ENCODE assay signal across 2 cellular contexts in the genomic region with DNA sequence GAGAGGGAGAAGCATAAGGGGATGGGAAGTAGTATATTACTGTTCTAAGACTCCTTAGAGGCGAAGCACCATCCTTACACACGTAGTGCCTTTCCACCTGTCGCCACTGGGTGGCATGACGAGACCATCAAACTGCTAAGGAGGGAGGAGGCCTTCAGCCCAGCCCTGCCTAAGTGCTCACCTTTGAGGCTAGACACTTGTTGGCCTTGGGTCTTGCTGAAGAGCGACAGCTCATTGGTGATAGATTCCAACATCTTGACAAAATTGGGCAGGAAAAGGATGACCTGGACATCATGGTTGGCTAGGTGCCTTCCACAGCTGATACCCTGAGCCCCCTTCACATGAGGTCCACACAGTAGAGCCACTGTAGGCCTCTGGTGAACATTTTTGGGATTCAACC.
TF ChIP-seq lines count a peak whose summit lies in the region.

No MANE protein-coding gene starts in this region.

TF ChIP-seq in GM23338, 12 proteins besides CTCF, POLR2A, EP300 and RAD21 (continues in another document):
- TF ChIP-seq EZH2 (IDR thresholded peaks at IDR 0.05; ENCODE audit: low read depth, unreplicated experiment) (no peak), JUNB (IDR thresholded peaks at IDR 0.05; ENCODE audit: unreplicated experiment) (no peak), ZNF331 (CRISPR knock-in tag; IDR thresholded peaks at IDR 0.05; ENCODE audit: low read depth) (no peak), CREB1 (CRISPR knock-in tag; IDR thresholded peaks at IDR 0.05; ENCODE audit: low read depth) (no peak), POLR2AphosphoS5 (IDR thresholded peaks at IDR 0.05; ENCODE audit: low read depth) (no peak), ZNF114 (CRISPR knock-in tag; IDR thresholded peaks at IDR 0.05) (no peak), STAT1 (IDR thresholded peaks at IDR 0.05; ENCODE audit: unreplicated experiment) (no peak)
- TF ChIP-seq, protein P1, sequence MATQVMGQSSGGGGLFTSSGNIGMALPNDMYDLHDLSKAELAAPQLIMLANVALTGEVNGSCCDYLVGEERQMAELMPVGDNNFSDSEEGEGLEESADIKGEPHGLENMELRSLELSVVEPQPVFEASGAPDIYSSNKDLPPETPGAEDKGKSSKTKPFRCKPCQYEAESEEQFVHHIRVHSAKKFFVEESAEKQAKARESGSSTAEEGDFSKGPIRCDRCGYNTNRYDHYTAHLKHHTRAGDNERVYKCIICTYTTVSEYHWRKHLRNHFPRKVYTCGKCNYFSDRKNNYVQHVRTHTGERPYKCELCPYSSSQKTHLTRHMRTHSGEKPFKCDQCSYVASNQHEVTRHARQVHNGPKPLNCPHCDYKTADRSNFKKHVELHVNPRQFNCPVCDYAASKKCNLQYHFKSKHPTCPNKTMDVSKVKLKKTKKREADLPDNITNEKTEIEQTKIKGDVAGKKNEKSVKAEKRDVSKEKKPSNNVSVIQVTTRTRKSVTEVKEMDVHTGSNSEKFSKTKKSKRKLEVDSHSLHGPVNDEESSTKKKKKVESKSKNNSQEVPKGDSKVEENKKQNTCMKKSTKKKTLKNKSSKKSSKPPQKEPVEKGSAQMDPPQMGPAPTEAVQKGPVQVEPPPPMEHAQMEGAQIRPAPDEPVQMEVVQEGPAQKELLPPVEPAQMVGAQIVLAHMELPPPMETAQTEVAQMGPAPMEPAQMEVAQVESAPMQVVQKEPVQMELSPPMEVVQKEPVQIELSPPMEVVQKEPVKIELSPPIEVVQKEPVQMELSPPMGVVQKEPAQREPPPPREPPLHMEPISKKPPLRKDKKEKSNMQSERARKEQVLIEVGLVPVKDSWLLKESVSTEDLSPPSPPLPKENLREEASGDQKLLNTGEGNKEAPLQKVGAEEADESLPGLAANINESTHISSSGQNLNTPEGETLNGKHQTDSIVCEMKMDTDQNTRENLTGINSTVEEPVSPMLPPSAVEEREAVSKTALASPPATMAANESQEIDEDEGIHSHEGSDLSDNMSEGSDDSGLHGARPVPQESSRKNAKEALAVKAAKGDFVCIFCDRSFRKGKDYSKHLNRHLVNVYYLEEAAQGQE (IDR thresholded peaks at IDR 0.05; ENCODE audit: unreplicated experiment) = no peak
- TF ChIP-seq, protein P2, sequence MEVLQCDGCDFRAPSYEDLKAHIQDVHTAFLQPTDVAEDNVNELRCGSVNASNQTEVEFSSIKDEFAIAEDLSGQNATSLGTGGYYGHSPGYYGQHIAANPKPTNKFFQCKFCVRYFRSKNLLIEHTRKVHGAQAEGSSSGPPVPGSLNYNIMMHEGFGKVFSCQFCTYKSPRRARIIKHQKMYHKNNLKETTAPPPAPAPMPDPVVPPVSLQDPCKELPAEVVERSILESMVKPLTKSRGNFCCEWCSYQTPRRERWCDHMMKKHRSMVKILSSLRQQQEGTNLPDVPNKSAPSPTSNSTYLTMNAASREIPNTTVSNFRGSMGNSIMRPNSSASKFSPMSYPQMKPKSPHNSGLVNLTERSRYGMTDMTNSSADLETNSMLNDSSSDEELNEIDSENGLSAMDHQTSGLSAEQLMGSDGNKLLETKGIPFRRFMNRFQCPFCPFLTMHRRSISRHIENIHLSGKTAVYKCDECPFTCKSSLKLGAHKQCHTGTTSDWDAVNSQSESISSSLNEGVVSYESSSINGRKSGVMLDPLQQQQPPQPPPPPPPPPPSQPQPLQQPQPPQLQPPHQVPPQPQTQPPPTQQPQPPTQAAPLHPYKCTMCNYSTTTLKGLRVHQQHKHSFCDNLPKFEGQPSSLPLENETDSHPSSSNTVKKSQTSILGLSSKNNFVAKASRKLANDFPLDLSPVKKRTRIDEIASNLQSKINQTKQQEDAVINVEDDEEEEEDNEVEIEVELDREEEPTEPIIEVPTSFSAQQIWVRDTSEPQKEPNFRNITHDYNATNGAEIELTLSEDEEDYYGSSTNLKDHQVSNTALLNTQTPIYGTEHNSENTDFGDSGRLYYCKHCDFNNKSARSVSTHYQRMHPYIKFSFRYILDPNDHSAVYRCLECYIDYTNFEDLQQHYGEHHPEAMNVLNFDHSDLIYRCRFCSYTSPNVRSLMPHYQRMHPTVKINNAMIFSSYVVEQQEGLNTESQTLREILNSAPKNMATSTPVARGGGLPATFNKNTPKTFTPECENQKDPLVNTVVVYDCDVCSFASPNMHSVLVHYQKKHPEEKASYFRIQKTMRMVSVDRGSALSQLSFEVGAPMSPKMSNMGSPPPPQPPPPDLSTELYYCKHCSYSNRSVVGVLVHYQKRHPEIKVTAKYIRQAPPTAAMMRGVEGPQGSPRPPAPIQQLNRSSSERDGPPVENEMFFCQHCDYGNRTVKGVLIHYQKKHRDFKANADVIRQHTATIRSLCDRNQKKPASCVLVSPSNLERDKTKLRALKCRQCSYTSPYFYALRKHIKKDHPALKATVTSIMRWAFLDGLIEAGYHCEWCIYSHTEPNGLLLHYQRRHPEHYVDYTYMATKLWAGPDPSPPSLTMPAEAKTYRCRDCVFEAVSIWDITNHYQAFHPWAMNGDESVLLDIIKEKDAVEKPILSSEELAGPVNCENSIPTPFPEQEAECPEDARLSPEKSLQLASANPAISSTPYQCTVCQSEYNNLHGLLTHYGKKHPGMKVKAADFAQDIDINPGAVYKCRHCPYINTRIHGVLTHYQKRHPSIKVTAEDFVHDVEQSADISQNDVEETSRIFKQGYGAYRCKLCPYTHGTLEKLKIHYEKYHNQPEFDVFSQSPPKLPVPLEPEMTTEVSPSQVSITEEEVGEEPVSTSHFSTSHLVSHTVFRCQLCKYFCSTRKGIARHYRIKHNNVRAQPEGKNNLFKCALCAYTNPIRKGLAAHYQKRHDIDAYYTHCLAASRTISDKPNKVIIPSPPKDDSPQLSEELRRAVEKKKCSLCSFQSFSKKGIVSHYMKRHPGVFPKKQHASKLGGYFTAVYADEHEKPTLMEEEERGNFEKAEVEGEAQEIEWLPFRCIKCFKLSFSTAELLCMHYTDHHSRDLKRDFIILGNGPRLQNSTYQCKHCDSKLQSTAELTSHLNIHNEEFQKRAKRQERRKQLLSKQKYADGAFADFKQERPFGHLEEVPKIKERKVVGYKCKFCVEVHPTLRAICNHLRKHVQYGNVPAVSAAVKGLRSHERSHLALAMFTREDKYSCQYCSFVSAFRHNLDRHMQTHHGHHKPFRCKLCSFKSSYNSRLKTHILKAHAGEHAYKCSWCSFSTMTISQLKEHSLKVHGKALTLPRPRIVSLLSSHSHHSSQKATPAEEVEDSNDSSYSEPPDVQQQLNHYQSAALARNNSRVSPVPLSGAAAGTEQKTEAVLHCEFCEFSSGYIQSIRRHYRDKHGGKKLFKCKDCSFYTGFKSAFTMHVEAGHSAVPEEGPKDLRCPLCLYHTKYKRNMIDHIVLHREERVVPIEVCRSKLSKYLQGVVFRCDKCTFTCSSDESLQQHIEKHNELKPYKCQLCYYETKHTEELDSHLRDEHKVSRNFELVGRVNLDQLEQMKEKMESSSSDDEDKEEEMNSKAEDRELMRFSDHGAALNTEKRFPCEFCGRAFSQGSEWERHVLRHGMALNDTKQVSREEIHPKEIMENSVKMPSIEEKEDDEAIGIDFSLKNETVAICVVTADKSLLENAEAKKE (CRISPR knock-in tag; IDR thresholded peaks at IDR 0.05) = no peak
- TF ChIP-seq, protein P3, sequence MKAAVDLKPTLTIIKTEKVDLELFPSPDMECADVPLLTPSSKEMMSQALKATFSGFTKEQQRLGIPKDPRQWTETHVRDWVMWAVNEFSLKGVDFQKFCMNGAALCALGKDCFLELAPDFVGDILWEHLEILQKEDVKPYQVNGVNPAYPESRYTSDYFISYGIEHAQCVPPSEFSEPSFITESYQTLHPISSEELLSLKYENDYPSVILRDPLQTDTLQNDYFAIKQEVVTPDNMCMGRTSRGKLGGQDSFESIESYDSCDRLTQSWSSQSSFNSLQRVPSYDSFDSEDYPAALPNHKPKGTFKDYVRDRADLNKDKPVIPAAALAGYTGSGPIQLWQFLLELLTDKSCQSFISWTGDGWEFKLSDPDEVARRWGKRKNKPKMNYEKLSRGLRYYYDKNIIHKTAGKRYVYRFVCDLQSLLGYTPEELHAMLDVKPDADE (IDR thresholded peaks at IDR 0.05) = no peak

TF ChIP-seq in endothelial cell of umbilical vein, 7 proteins besides CTCF, POLR2A, EP300 and RAD21:
- TF ChIP-seq POLR2AphosphoS5 (IDR thresholded peaks at IDR 0.05; ENCODE audit: insufficient read depth, low read depth, low read length) (no peak), FOS (IDR thresholded peaks at IDR 0.05; ENCODE audit: borderline replicate concordance, insufficient read depth, low read length) (no peak), GATA2 (IDR thresholded peaks at IDR 0.05; ENCODE audit: insufficient read depth, insufficient read length, low read depth, low read length) (no peak), MYC (IDR thresholded peaks at IDR 0.05; ENCODE audit: low read depth, low read length) (no peak), EZH2 (IDR thresholded peaks at IDR 0.05; ENCODE audit: borderline replicate concordance, low read depth, low read length, severe bottlenecking) (no peak), JUN (IDR thresholded peaks at IDR 0.05; ENCODE audit: borderline replicate concordance, insufficient read depth, insufficient read length, low read depth) (no peak)
- TF ChIP-seq, protein P4, sequence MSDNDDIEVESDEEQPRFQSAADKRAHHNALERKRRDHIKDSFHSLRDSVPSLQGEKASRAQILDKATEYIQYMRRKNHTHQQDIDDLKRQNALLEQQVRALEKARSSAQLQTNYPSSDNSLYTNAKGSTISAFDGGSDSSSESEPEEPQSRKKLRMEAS (IDR thresholded peaks at IDR 0.05; ENCODE audit: insufficient read depth, insufficient read length) = no peak
